Comparison of ENCODE assay signal across 8 cellular contexts in the genomic region with DNA sequence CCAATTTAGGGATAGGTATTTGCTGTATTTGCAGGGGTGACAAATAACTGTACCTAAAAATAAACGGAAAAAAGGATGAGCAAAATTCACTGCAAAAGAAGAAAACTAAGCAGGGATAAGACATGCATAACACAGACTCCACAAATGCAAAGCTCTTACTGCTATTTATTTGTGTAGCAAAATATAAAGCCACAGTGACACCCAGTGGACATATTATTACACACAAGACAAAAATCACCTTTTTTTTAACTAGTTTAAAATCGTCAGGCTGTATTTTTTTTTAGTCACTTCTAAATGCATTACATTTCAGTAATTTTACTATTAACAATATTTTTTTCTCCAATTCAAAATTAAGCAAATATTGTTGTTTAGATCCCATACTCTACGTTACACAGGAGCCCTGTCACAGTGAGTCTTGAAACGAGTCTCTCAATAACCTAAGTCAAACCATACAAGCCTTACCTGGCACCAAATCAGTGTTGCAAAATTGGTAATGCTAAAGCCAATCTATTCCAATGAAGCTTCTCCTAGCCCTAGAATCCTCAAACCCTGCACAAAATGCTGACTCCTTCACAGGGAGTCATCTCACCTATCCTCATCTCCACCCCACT. TPM values are rescaled to one million over a fixed set of nuclear protein-coding genes. Genes with fewer than 3 reads are reported as not detected.
A peak's percentile ranks its signal among the peaks of the same experiment; 100 is the strongest.
DNase-seq lines count a peak whose midpoint lies in the region; ATAC-seq and TF ChIP-seq lines count a peak whose summit lies in the region.

No MANE protein-coding gene starts in this region.

- no peaks in the 10 kb centered on the region for H3K9me3 ChIP-seq in lung (ENCODE audit: control insufficient read depth in 2 of 2, insufficient read depth in 1 of 2, low read length in 1 of 2)

- H3K27me3 ChIP-seq in lung (ENCODE audit: control insufficient read depth, insufficient read depth): no peaks in the 10 kb centered on the region

- no peak overlapping the region for H3K27ac ChIP-seq in lung (ENCODE audit: low read depth in 1 of 2, low read length in 1 of 2)

- 63 to 68% methylated on average over 4 of the region's 4 CpGs for WGBS in lung, 2 donors

- TF ChIP-seq CTCF in lung (IDR thresholded peaks at IDR 0.05; ENCODE audit: control extremely low read depth, extremely low read depth): peak; percentile 7

- H3K4me1 ChIP-seq in lung (ENCODE audit: control insufficient read depth in 2 of 2, insufficient read depth in 2 of 2, low read length in 2 of 2): no peaks in the 10 kb centered on the region

- DNase-seq in SHP77 (lab: John Stamatoyannopoulos, UW) (peak; percentile 10 to 44), SHP77 treated with DMSO at 0.1 percent for 48 hours (lab: John Stamatoyannopoulos, UW) (no peak), NCI-H510A (lab: John Stamatoyannopoulos, UW) (peak; percentile 18), cerebellar cortex (ENCODE audit: low spot score) (peak; percentile 64), lung (ENCODE audit: low spot score) (no peak), iPS-NIHi7 (ENCODE audit: extremely low spot score) (no peak)

- H3K4me3 ChIP-seq in lung: no peak overlapping the region

- peak; percentile 62 for ATAC-seq in HG02759 (IDR thresholded peaks at IDR 0.05; ENCODE audit: unreplicated experiment)
- no peak for ATAC-seq in lung (ENCODE audit: insufficient read depth, low FRiP score)
- ATAC-seq in HG03521 (IDR thresholded peaks at IDR 0.05; ENCODE audit: unreplicated experiment): no peak

- peaks cover 0 to 7% of the 10 kb centered on the region in 2 donors for H3K36me3 ChIP-seq in lung (ENCODE audit: control insufficient read depth in 2 of 2, insufficient read depth in 2 of 2, low read length in 2 of 2)

RNA-seq across cellular contexts. Expression of a gene that starts 23.7 kb away (rescaled TPM):
- 10 to 100 TPM in 1 of 2 donors, 1 to 10 TPM in 1; 9.6 to 19.3 TPM for total RNA-seq in lung
- 1 to 10 TPM; 5.3 to 6.7 TPM for polyA plus RNA-seq in lung

RNA-seq across cellular contexts. Expression of a gene that starts 23.8 kb away (rescaled TPM):
- 1 to 10 TPM in 1 of 2 donors, under 1 TPM in 1; 0.55 to 3.9 TPM for total RNA-seq in lung
- 1 to 10 TPM; 1.1 to 3.4 TPM for polyA plus RNA-seq in lung

Comparison
In these comparisons a context has a peak if more than half of its experiments do, and no peak if none do; other contexts are left out.
1. DNase-seq: peak in SHP77 (2 of 2), NCI-H510A (single experiment) and cerebellar cortex (single experiment); none in SHP77 treated with DMSO at 0.1 percent for 48 hours (single experiment), lung (single experiment) and iPS-NIHi7 (single experiment).